ENCODE assay signal across 11 cellular contexts in the genomic region with DNA sequence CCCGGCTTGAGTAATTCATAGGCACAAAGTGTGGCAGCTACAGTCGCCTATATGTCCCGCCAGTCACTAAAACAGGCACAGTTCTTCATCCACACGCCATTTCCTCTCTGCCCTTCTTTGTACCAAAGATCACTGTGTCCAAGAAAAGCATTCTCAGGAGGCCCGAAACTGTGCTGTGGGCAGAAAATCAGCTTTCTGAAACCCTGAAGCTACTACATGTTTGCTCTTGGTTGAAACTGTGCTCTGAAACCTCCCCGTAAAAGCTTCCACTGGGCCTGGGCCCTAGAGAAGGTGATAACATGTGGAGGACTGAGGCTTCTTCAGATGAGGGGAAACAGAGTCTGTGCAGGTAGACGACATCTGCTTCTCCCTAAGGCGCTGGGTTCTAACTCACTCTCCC.
DNase-seq lines count a peak whose midpoint lies in the region; ATAC-seq, FAIRE-seq and TF ChIP-seq lines count a peak whose summit lies in the region.
"Had no signal": no experiment of that assay in that cellular context is flagged by ENCODE, and none has a peak within 500 bp of the region (broad histone marks: within the 10 kb centered on the region; RNA-seq: fewer than 3 reads in every experiment).

No MANE protein-coding gene starts in this region.

- H3K4me1 ChIP-seq in SJSA1 (replicated peaks) = peaks cover 62% of the 10 kb centered on the region
- peaks cover 0 to 12% (median 4%) of the 10 kb centered on the region in 4 donors for H3K4me1 ChIP-seq in right lobe of liver
- H3K4me1 ChIP-seq: tibial nerve had no signal

- intact Hi-C loops in right lobe of liver (cut with DNase I) = no loop called here

- no peak overlapping the region for H3K27ac Mint-ChIP-seq in osteocyte (ENCODE audit: unreplicated experiment)
- H3K27ac Mint-ChIP-seq: natural killer cell had no signal

- 87% methylated on average over 7 of the region's 8 CpGs for whole genome bisulfite sequencing in right lobe of liver (ENCODE audit: insufficient coverage, low coverage, low lambda C conversion rate, missing lambda C conversion rate)

- TF ChIP-seq CTCF in right lobe of liver (IDR thresholded peaks at IDR 0.05) (no peak), osteocyte (IDR thresholded peaks at IDR 0.05) (no peak), omental fat pad (IDR thresholded peaks at IDR 0.05) (no peak)

- H3K36me3 Mint-ChIP-seq in osteocyte (ENCODE audit: unreplicated experiment) = no peaks in the 10 kb centered on the region
- H3K36me3 Mint-ChIP-seq: natural killer cell had no signal

- H3K9me3 ChIP-seq in SJSA1 (replicated peaks) (no peaks in the 10 kb centered on the region), right lobe of liver (no peaks in the 10 kb centered on the region)
- H3K9me3 ChIP-seq: tibial nerve had no signal

- no peak for TF ChIP-seq POLR2A in right lobe of liver (IDR thresholded peaks at IDR 0.05)

- H3K27ac ChIP-seq in SJSA1 (peak overlapping the region; percentile 77), right lobe of liver (no peak overlapping the region)
- H3K27ac ChIP-seq: tibial nerve had no signal

- peaks cover 3% of the 10 kb centered on the region for H3K4me1 Mint-ChIP-seq in osteocyte (ENCODE audit: unreplicated experiment)

- H3K4me3 Mint-ChIP-seq in osteocyte (ENCODE audit: unreplicated experiment) = no peak overlapping the region
- H3K4me3 Mint-ChIP-seq: natural killer cell had no signal

- peak; percentile 95 for FAIRE-seq in GM18507 (lab: Jason Lieb, UNC)

- no peaks in the 10 kb centered on the region for H3K27me3 ChIP-seq in SJSA1 (replicated peaks)
- H3K27me3 ChIP-seq in right lobe of liver = no peaks in the 10 kb centered on the region
- H3K27me3 ChIP-seq: tibial nerve had no signal

- H3K9me3 Mint-ChIP-seq in osteocyte (ENCODE audit: unreplicated experiment) = peaks cover 3% of the 10 kb centered on the region
- H3K9me3 Mint-ChIP-seq: natural killer cell had no signal

- H3K4me3 ChIP-seq in SJSA1 (no peak overlapping the region), right lobe of liver (no peak overlapping the region)
- H3K4me3 ChIP-seq: tibial nerve had no signal

- peaks cover 8% of the 10 kb centered on the region for H3K27me3 Mint-ChIP-seq in osteocyte (ENCODE audit: unreplicated experiment)

- DNase-seq in GM18507 (ENCODE audit: extremely low spot score, insufficient read length, low read depth) (peak; percentile 50), SJSA1 (ENCODE audit: low read depth in 1 of 2, low spot score in 2 of 2) (peak in 1 of 2 experiments; percentile 15), right lobe of liver (no peak), RKO (ENCODE audit: low spot score) (no peak), osteocyte (ENCODE audit: extremely low spot score, unreplicated experiment) (no peak), omental fat pad (ENCODE audit: low spot score) (no peak)
- DNase-seq: effector CD4-positive, alpha-beta T cell; natural killer cell had no signal

- H3K36me3 ChIP-seq in SJSA1 (no peaks in the 10 kb centered on the region), right lobe of liver (no peaks in the 10 kb centered on the region)
- H3K36me3 ChIP-seq: tibial nerve had no signal

- peak; percentile 92 for ATAC-seq in GM21360 (IDR thresholded peaks at IDR 0.05; ENCODE audit: unreplicated experiment)
- peak; percentile 97 for ATAC-seq in HG03025 (IDR thresholded peaks at IDR 0.05; ENCODE audit: low FRiP score, unreplicated experiment)
- no peak for ATAC-seq in right lobe of liver
- no peak for ATAC-seq in omental fat pad (ENCODE audit: low FRiP score)
- ATAC-seq: natural killer cell had no signal

Comparison
In these comparisons a context has a peak if more than half of its experiments do, and no peak if none do; other contexts are left out.
1. ATAC-seq: peak in GM21360 (single experiment) and HG03025 (single experiment); none in right lobe of liver (0 of 4) and omental fat pad (single experiment).